In genomic region chr12:124479680-124480468, GRCh38 we compare ENCODE assay signal across 9 cellular contexts.
DNase-seq lines count a peak whose midpoint lies in the region; ATAC-seq and TF ChIP-seq lines count a peak whose summit lies in the region.
"Had no signal": no experiment of that assay in that cellular context is flagged by ENCODE, and none has a peak within 500 bp of the region (broad histone marks: within the 10 kb centered on the region; RNA-seq: fewer than 3 reads in every experiment).

No MANE protein-coding gene starts in this region.

- no peak for DNase-seq in effector memory CD8-positive, alpha-beta T cell
- DNase-seq in BE2C = no peak
- DNase-seq in stimulated activated naive CD4-positive, alpha-beta T cell (lab: John Stamatoyannopoulos, UW) = no peak

- H3K4me1 Mint-ChIP-seq in effector memory CD8-positive, alpha-beta T cell (ENCODE audit: low read depth in 2 of 2) = peaks cover 20 to 24% of the 10 kb centered on the region in 2 donors

- H3K27ac Mint-ChIP-seq in effector memory CD8-positive, alpha-beta T cell = peak overlapping the region; percentile 75
- H3K27ac Mint-ChIP-seq: activated naive CD8-positive, alpha-beta T cell had no signal

- H3K4me3 ChIP-seq in skeletal muscle satellite cell (ENCODE audit: low read length) (no peak overlapping the region), BE2C (ENCODE audit: low read depth, low read length) (no peak overlapping the region; the same call in 1 of the 2 replicates)

- ATAC-seq in GM19351 (IDR thresholded peaks at IDR 0.05; ENCODE audit: unreplicated experiment) (peak; percentile 14), HG03280 (IDR thresholded peaks at IDR 0.05; ENCODE audit: unreplicated experiment) (peak; percentile 27), GM18517 (IDR thresholded peaks at IDR 0.05; ENCODE audit: unreplicated experiment) (no peak), HG03521 (IDR thresholded peaks at IDR 0.05; ENCODE audit: unreplicated experiment) (no peak)
- ATAC-seq in effector memory CD8-positive, alpha-beta T cell (replicated peaks) = no peak

- no peaks in the 10 kb centered on the region for H3K27me3 Mint-ChIP-seq in effector memory CD8-positive, alpha-beta T cell
- H3K27me3 Mint-ChIP-seq: activated naive CD8-positive, alpha-beta T cell had no signal

- H3K4me1 ChIP-seq in skeletal muscle satellite cell (ENCODE audit: control insufficient read depth, insufficient read depth, low read length) (peaks cover 21% of the 10 kb centered on the region), BE2C (peaks cover 14% of the 10 kb centered on the region)

- peak overlapping the region; percentile 57 for H3K4me2 ChIP-seq in skeletal muscle satellite cell (ENCODE audit: low read length)

- H3K36me3 ChIP-seq in skeletal muscle satellite cell (ENCODE audit: insufficient read depth, low read length) (peaks cover 50% of the 10 kb centered on the region), BE2C (peaks cover 87% of the 10 kb centered on the region)

- H3K9ac ChIP-seq in skeletal muscle satellite cell (ENCODE audit: low read depth, low read length) = no peak overlapping the region

- no peaks in the 10 kb centered on the region for H3K9me3 ChIP-seq in skeletal muscle satellite cell (replicated peaks; ENCODE audit: low read length)
- H3K9me3 ChIP-seq in BE2C = no peaks in the 10 kb centered on the region

- no peaks in the 10 kb centered on the region for H3K27me3 ChIP-seq in skeletal muscle satellite cell (ENCODE audit: control insufficient read depth, insufficient read depth, low read length)
- H3K27me3 ChIP-seq in BE2C = no peaks in the 10 kb centered on the region

- peak overlapping the region; percentile 67 to 70 for H3K4me3 Mint-ChIP-seq in effector memory CD8-positive, alpha-beta T cell
- H3K4me3 Mint-ChIP-seq: activated naive CD8-positive, alpha-beta T cell had no signal

- no peak for TF ChIP-seq CTCF in BE2C (IDR thresholded peaks at IDR 0.05; ENCODE audit: low read depth, low read length)

- no peaks in the 10 kb centered on the region for H3K9me3 Mint-ChIP-seq in effector memory CD8-positive, alpha-beta T cell

- H3K36me3 Mint-ChIP-seq in effector memory CD8-positive, alpha-beta T cell (ENCODE audit: insufficient read depth) = peaks cover 12% of the 10 kb centered on the region

Comparison
In these comparisons a context has a peak if more than half of its experiments do, and no peak if none do; other contexts are left out.
1. ATAC-seq: peak in GM19351 (single experiment) and HG03280 (single experiment); none in effector memory CD8-positive, alpha-beta T cell (single experiment), GM18517 (single experiment) and HG03521 (single experiment).